In the genomic region with DNA sequence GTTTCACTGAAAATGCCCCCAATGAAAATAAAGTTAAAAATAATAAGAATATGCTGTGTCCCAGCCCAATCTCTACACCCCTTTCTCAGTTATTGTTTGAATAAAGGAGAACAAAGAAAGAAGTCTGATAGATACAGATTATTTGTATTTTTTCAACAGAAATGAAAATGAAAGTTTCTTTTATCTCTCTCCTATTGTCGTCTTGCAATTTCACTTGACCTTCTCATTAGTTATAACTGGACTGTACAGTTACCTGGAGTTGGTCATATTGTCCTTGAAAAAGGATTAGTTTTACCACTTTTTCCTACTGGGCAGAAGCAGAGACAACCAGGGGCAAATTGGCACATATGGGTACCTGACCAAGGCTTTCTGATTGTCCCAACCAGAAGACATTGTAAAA, we compare ENCODE assay signal across 18 cellular contexts.
DNase-seq lines count a peak whose midpoint lies in the region; ATAC-seq and TF ChIP-seq lines count a peak whose summit lies in the region.
"Had no signal": no experiment of that assay in that cellular context is flagged by ENCODE, and none has a peak within 500 bp of the region (broad histone marks: within the 10 kb centered on the region; RNA-seq: fewer than 3 reads in every experiment).

No MANE protein-coding gene starts in this region.

- intact Hi-C loops in vagina (cut with DNase I): no loop called here

- TF ChIP-seq CTCF in MM.1S (IDR thresholded peaks at IDR 0.05; ENCODE audit: low read length) (no peak), foreskin keratinocyte (conservative IDR thresholded peaks at IDR 0.05) (no peak), vagina (IDR thresholded peaks at IDR 0.05) (no peak)

- no peak overlapping the region for H3K4ac ChIP-seq in mesenchymal stem cell (ENCODE audit: low read depth in 1 of 2, low read length in 2 of 2)

- H3K9ac ChIP-seq in MM.1S (ENCODE audit: low read length) (no peak overlapping the region), mesenchymal stem cell (ENCODE audit: low read length) (no peak overlapping the region)

- H4K20me1 ChIP-seq in MM.1S (ENCODE audit: insufficient read depth, low read length): no peaks in the 10 kb centered on the region

- H4K8ac ChIP-seq in mesenchymal stem cell (ENCODE audit: low read length): no peak overlapping the region

- H3F3A ChIP-seq in MM.1S (ENCODE audit: insufficient read depth, low read length): no peaks in the 10 kb centered on the region

- H3K4me2 ChIP-seq in MM.1S (ENCODE audit: low read depth, low read length) (peak overlapping the region; percentile 17; the same call in 1 of the 2 replicates), mesenchymal stem cell (ENCODE audit: low read length, poor library complexity, severe bottlenecking) (no peak overlapping the region)
- H3K4me2 ChIP-seq: GM23338 had no signal

- no peak overlapping the region for H3K14ac ChIP-seq in mesenchymal stem cell (ENCODE audit: low read length in 2 of 2)

- H3K27me3 ChIP-seq in ACC112 (ENCODE audit: insufficient read depth, low read length): no peaks in the 10 kb centered on the region
- H3K27me3 ChIP-seq in MM.1S (replicated peaks; ENCODE audit: insufficient read depth, low read length): no peaks in the 10 kb centered on the region
- H3K27me3 ChIP-seq in mesenchymal stem cell (ENCODE audit: control insufficient read depth in 1 of 2, insufficient read depth in 1 of 2, low read length in 2 of 2): no peaks in the 10 kb centered on the region
- H3K27me3 ChIP-seq in foreskin keratinocyte: no peaks in the 10 kb centered on the region
- H3K27me3 ChIP-seq in vagina: no peaks in the 10 kb centered on the region
- H3K27me3 ChIP-seq in SJCRH30: no peaks in the 10 kb centered on the region
- H3K27me3 ChIP-seq: BE2C had no signal

- no peak for TF ChIP-seq POLR2A in vagina (IDR thresholded peaks at IDR 0.05)

- H3K79me1 ChIP-seq in mesenchymal stem cell (replicated peaks; ENCODE audit: low read length, poor library complexity, severe bottlenecking): no peaks in the 10 kb centered on the region

- ATAC-seq in GM19455 (IDR thresholded peaks at IDR 0.05; ENCODE audit: unreplicated experiment) (peak; percentile 55), HG02678 (IDR thresholded peaks at IDR 0.05; ENCODE audit: unreplicated experiment) (no peak), foreskin keratinocyte (no peak)
- ATAC-seq: GM23338, HCT116 had no signal

- H3K23ac ChIP-seq in mesenchymal stem cell (ENCODE audit: low read length in 2 of 2): no peak overlapping the region

- no peak overlapping the region for H4K91ac ChIP-seq in mesenchymal stem cell (ENCODE audit: low read length)

- no peak overlapping the region for H2BK12ac ChIP-seq in mesenchymal stem cell (ENCODE audit: low read length in 2 of 2)

- no peaks in the 10 kb centered on the region for H3K9me2 ChIP-seq in MM.1S (replicated peaks; ENCODE audit: insufficient read depth, low read length)

- DNase-seq in MM.1S: no peak
- DNase-seq in mesenchymal stem cell: no peak
- no peak for DNase-seq in foreskin keratinocyte
- DNase-seq in vagina (ENCODE audit: extremely low spot score in 2 of 2): no peak
- DNase-seq in SJCRH30: no peak
- DNase-seq: 8988T; ACHN; BE2C; C1 segment of cervical spinal cord; Caco-2; CD4-positive, alpha-beta T cell; HFFc6; KG1 had no signal

- H3K27ac ChIP-seq in ACC112 (ENCODE audit: low read depth, low read length) (no peak overlapping the region), MM.1S (ENCODE audit: low read length) (no peak overlapping the region), mesenchymal stem cell (ENCODE audit: low read length, poor library complexity, severe bottlenecking) (no peak overlapping the region), foreskin keratinocyte (no peak overlapping the region), vagina (no peak overlapping the region), SJCRH30 (no peak overlapping the region)

- H3K4me3 ChIP-seq in ACC112 (ENCODE audit: low read depth, low read length) (peak overlapping the region; percentile 56; the same call in 1 of the 2 replicates), MM.1S (ENCODE audit: low read length) (no peak overlapping the region; the same call in 1 of the 2 replicates), mesenchymal stem cell (ENCODE audit: insufficient read depth in 1 of 2, low read depth in 1 of 2, low read length in 2 of 2) (no peak overlapping the region), vagina (no peak overlapping the region), SJCRH30 (no peak overlapping the region)
- H3K4me3 ChIP-seq: GM23338 had no signal

- no peak overlapping the region for H3K18ac ChIP-seq in mesenchymal stem cell (ENCODE audit: low read depth in 1 of 2, low read length in 2 of 2)

- H3K9me3 ChIP-seq in MM.1S (replicated peaks; ENCODE audit: insufficient read depth, low read length): no peaks in the 10 kb centered on the region
- no peaks in the 10 kb centered on the region for H3K9me3 ChIP-seq in mesenchymal stem cell (ENCODE audit: control insufficient read depth, low read length)
- H3K9me3 ChIP-seq in vagina: no peaks in the 10 kb centered on the region
- no peaks in the 10 kb centered on the region for H3K9me3 ChIP-seq in SJCRH30 (replicated peaks)
- H3K9me3 ChIP-seq: BE2C, Caco-2 had no signal

- H3K36me3 ChIP-seq in ACC112 (ENCODE audit: insufficient read depth, low read length) (no peaks in the 10 kb centered on the region), MM.1S (replicated peaks; ENCODE audit: insufficient read depth, low read length) (no peaks in the 10 kb centered on the region), mesenchymal stem cell (ENCODE audit: control insufficient read depth in 1 of 2, insufficient read depth in 2 of 2, low read depth in 1 of 2, low read length in 2 of 2) (no peaks in the 10 kb centered on the region), vagina (no peaks in the 10 kb centered on the region), SJCRH30 (no peaks in the 10 kb centered on the region)
- H3K36me3 ChIP-seq: BE2C had no signal

- H2AK5ac ChIP-seq in mesenchymal stem cell (ENCODE audit: low read length, severe bottlenecking): peak overlapping the region; percentile 89

- WGBS in mesenchymal stem cell: no CpG with 5 or more reads among the region's 1 CpG

- H3K79me2 ChIP-seq in ACC112 (ENCODE audit: control insufficient read depth, insufficient read depth, low read length, unreplicated experiment) (no peaks in the 10 kb centered on the region), MM.1S (ENCODE audit: low read length) (no peaks in the 10 kb centered on the region)

- H3K4me1 ChIP-seq in ACC112 (ENCODE audit: control insufficient read depth, insufficient read depth, low read length, unreplicated experiment): no peaks in the 10 kb centered on the region
- H3K4me1 ChIP-seq in MM.1S (ENCODE audit: low read length): no peaks in the 10 kb centered on the region
- no peaks in the 10 kb centered on the region for H3K4me1 ChIP-seq in mesenchymal stem cell (ENCODE audit: control insufficient read depth, insufficient read depth, low read depth, low read length)
- H3K4me1 ChIP-seq in foreskin keratinocyte: no peaks in the 10 kb centered on the region
- no peaks in the 10 kb centered on the region for H3K4me1 ChIP-seq in vagina
- no peaks in the 10 kb centered on the region for H3K4me1 ChIP-seq in SJCRH30
- H3K4me1 ChIP-seq: BE2C, Caco-2 had no signal

- H2BK120ac ChIP-seq in mesenchymal stem cell (ENCODE audit: low read depth, low read length): no peak overlapping the region

- H2BK15ac ChIP-seq in mesenchymal stem cell (ENCODE audit: low read depth, poor library complexity, severe bottlenecking): no peak overlapping the region

- H2BK5ac ChIP-seq in mesenchymal stem cell (ENCODE audit: low read depth, low read length, poor library complexity, severe bottlenecking): no peak overlapping the region

- H2AFZ ChIP-seq in ACC112 (ENCODE audit: low read length, unreplicated experiment): peak overlapping the region; percentile 45
- 0 out of 2 replicates have a peak overlapping the region, but pooled peaks have one; percentile 1 for H2AFZ ChIP-seq in MM.1S (ENCODE audit: low read length)
- H2AFZ ChIP-seq in mesenchymal stem cell (ENCODE audit: low read depth, low read length): no peak overlapping the region
- H2AFZ ChIP-seq: GM23338 had no signal
